In the genomic region with DNA sequence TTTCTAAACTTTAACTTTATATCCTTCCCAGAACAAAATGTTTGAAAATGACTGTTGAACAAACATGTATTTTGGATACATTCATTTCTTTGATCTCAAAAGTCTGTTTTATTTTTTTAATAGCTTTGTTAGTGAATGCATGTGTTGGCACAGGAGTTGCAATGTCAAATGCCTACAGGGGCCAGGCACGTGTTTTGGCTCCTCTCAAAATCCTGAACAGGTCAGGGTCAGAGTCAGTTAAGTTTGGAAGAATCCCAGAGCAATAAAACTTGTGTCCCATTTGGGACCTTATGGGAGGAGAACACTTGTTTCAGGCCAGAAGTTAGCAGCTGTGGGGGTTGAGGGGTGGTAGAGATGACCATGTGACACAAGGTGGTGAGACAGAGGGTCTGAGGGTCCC, we compare ENCODE assay signal across 2 cellular contexts.
TF ChIP-seq lines count a peak whose summit lies in the region.

No MANE protein-coding gene starts in this region.

TF ChIP-seq in liver, 16 proteins besides CTCF, POLR2A, EP300 and RAD21:
- TF ChIP-seq SP1 (IDR thresholded peaks at IDR 0.05) (peak; percentile 15), RXRA (IDR thresholded peaks at IDR 0.05) (peak in 1 of 2 donors; percentile 51), TAF1 (conservative IDR thresholded peaks at IDR 0.05) (no peak), HNF4A (conservative IDR thresholded peaks at IDR 0.05) (peak in 1 of 2 donors; percentile 45)

TF ChIP-seq in HepG2, 621 proteins besides CTCF, POLR2A, EP300 and RAD21:
- TF ChIP-seq SMAD1 (CRISPR knock-in tag; IDR thresholded peaks at IDR 0.05; ENCODE audit: borderline replicate concordance, low read depth) (no peak), SETDB1 (CRISPR knock-in tag; IDR thresholded peaks at IDR 0.05; ENCODE audit: borderline replicate concordance) (no peak), ZNF83 (CRISPR knock-in tag; IDR thresholded peaks at IDR 0.05; ENCODE audit: borderline replicate concordance) (no peak), KAT8 (CRISPR knock-in tag; IDR thresholded peaks at IDR 0.05) (no peak), SP1 (IDR thresholded peaks at IDR 0.05) (no peak), SP1 (CRISPR knock-in tag; IDR thresholded peaks at IDR 0.05) (no peak), RBAK (CRISPR knock-in tag; IDR thresholded peaks at IDR 0.05) (no peak)
- TF ChIP-seq, protein P1, sequence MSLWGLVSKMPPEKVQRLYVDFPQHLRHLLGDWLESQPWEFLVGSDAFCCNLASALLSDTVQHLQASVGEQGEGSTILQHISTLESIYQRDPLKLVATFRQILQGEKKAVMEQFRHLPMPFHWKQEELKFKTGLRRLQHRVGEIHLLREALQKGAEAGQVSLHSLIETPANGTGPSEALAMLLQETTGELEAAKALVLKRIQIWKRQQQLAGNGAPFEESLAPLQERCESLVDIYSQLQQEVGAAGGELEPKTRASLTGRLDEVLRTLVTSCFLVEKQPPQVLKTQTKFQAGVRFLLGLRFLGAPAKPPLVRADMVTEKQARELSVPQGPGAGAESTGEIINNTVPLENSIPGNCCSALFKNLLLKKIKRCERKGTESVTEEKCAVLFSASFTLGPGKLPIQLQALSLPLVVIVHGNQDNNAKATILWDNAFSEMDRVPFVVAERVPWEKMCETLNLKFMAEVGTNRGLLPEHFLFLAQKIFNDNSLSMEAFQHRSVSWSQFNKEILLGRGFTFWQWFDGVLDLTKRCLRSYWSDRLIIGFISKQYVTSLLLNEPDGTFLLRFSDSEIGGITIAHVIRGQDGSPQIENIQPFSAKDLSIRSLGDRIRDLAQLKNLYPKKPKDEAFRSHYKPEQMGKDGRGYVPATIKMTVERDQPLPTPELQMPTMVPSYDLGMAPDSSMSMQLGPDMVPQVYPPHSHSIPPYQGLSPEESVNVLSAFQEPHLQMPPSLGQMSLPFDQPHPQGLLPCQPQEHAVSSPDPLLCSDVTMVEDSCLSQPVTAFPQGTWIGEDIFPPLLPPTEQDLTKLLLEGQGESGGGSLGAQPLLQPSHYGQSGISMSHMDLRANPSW (CRISPR knock-in tag; IDR thresholded peaks at IDR 0.05; ENCODE audit: borderline replicate concordance) = no peak
- TF ChIP-seq, protein P2, sequence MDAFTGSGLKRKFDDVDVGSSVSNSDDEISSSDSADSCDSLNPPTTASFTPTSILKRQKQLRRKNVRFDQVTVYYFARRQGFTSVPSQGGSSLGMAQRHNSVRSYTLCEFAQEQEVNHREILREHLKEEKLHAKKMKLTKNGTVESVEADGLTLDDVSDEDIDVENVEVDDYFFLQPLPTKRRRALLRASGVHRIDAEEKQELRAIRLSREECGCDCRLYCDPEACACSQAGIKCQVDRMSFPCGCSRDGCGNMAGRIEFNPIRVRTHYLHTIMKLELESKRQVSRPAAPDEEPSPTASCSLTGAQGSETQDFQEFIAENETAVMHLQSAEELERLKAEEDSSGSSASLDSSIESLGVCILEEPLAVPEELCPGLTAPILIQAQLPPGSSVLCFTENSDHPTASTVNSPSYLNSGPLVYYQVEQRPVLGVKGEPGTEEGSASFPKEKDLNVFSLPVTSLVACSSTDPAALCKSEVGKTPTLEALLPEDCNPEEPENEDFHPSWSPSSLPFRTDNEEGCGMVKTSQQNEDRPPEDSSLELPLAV (CRISPR knock-in tag; conservative IDR thresholded peaks at IDR 0.05; ENCODE audit: low read depth) = no peak
- TF ChIP-seq, protein P3, sequence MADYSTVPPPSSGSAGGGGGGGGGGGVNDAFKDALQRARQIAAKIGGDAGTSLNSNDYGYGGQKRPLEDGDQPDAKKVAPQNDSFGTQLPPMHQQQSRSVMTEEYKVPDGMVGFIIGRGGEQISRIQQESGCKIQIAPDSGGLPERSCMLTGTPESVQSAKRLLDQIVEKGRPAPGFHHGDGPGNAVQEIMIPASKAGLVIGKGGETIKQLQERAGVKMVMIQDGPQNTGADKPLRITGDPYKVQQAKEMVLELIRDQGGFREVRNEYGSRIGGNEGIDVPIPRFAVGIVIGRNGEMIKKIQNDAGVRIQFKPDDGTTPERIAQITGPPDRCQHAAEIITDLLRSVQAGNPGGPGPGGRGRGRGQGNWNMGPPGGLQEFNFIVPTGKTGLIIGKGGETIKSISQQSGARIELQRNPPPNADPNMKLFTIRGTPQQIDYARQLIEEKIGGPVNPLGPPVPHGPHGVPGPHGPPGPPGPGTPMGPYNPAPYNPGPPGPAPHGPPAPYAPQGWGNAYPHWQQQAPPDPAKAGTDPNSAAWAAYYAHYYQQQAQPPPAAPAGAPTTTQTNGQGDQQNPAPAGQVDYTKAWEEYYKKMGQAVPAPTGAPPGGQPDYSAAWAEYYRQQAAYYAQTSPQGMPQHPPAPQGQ (CRISPR knock-in tag; IDR thresholded peaks at IDR 0.05; ENCODE audit: borderline replicate concordance) = no peak
